10 cellular contexts compared by ENCODE assay signal in genomic region chr9:128885376-128885775, GRCh38. TPM values are rescaled to one million over a fixed set of nuclear protein-coding genes. Genes with fewer than 3 reads are reported as not detected.
DNase-seq lines count a peak whose midpoint lies in the region; ATAC-seq and TF ChIP-seq lines count a peak whose summit lies in the region.
"Had no signal": no experiment of that assay in that cellular context is flagged by ENCODE, and none has a peak within 500 bp of the region (broad histone marks: within the 10 kb centered on the region; RNA-seq: fewer than 3 reads in every experiment).

No MANE protein-coding gene starts in this region.

- DNase-seq in heart left ventricle (no peak), Right ventricle myocardium inferior (ENCODE audit: missing footprints) (no peak), natural killer cell (no peak), upper lobe of right lung (no peak), RKO (ENCODE audit: low spot score) (no peak)
- DNase-seq in central memory CD8-positive, alpha-beta T cell (ENCODE audit: low spot score in 2 of 2): no peak
- no peak for DNase-seq in stimulated activated CD4-positive, alpha-beta T cell treated with anti-CD3 and anti-CD28 coated beads, Interleukin-1b, Interleukin-23, amount 100 ng/mL, for 48 hours
- DNase-seq: NCI-H1417; stimulated activated CD4-positive, alpha-beta T cell treated with anti-CD3 and anti-CD28 coated beads, Interleukin-2, amount 100 ng/mL, for 48 hours had no signal

- ATAC-seq in heart left ventricle: no peak
- no peak for ATAC-seq in Right ventricle myocardium inferior
- no peak for ATAC-seq in central memory CD8-positive, alpha-beta T cell (replicated peaks; ENCODE audit: extremely low read depth, poor library complexity, severe bottlenecking)
- no peak for ATAC-seq in natural killer cell
- no peak for ATAC-seq in upper lobe of right lung
- ATAC-seq in HG02763 (IDR thresholded peaks at IDR 0.05; ENCODE audit: unreplicated experiment): no peak

- peak overlapping the region; percentile 90 for H3K4me3 Mint-ChIP-seq in central memory CD8-positive, alpha-beta T cell
- peak overlapping the region; percentile 51 for H3K4me3 Mint-ChIP-seq in natural killer cell

- no peaks in the 10 kb centered on the region for H3K9me3 Mint-ChIP-seq in central memory CD8-positive, alpha-beta T cell
- no peaks in the 10 kb centered on the region for H3K9me3 Mint-ChIP-seq in natural killer cell

- TF ChIP-seq POLR2A in heart left ventricle (IDR thresholded peaks at IDR 0.05): no peak

- peaks cover 0 to 44% (median 29%) of the 10 kb centered on the region in 9 donors for H3K36me3 ChIP-seq in heart left ventricle
- H3K36me3 ChIP-seq in upper lobe of right lung: peaks cover 28% of the 10 kb centered on the region

- 77 to 89% (median 87%) methylated on average over 8 of the region's 8 CpGs for WGBS in heart left ventricle, 4 donors

- TF ChIP-seq CTCF in heart left ventricle (IDR thresholded peaks at IDR 0.05) (no peak), natural killer cell (IDR thresholded peaks at IDR 0.05) (no peak), upper lobe of right lung (IDR thresholded peaks at IDR 0.05) (no peak)

- intact Hi-C loops in heart left ventricle (cut with DNase I): no loop called here
- intact Hi-C loops in Right ventricle myocardium inferior (cut with DNase I): no loop called here
- intact Hi-C loops in natural killer cell (cut with micrococcal nuclease): no loop called here
- intact Hi-C loops in upper lobe of right lung (cut with DNase I): no loop called here

- H3K27ac Mint-ChIP-seq in central memory CD8-positive, alpha-beta T cell (ENCODE audit: low read depth): peak overlapping the region; percentile 83
- peak overlapping the region; percentile 93 to 97 for H3K27ac Mint-ChIP-seq in natural killer cell

- H3K36me3 Mint-ChIP-seq in central memory CD8-positive, alpha-beta T cell (ENCODE audit: insufficient read depth): peaks cover 25% of the 10 kb centered on the region
- no peaks in the 10 kb centered on the region for H3K36me3 Mint-ChIP-seq in natural killer cell

- no peaks in the 10 kb centered on the region for H3K27me3 Mint-ChIP-seq in central memory CD8-positive, alpha-beta T cell
- H3K27me3 Mint-ChIP-seq in natural killer cell (ENCODE audit: low read depth in 2 of 2): no peaks in the 10 kb centered on the region

- H3K27me3 ChIP-seq in heart left ventricle (no peaks in the 10 kb centered on the region), upper lobe of right lung (no peaks in the 10 kb centered on the region)

- peaks cover 72% of the 10 kb centered on the region for H3K4me1 Mint-ChIP-seq in central memory CD8-positive, alpha-beta T cell
- peaks cover 68 to 75% of the 10 kb centered on the region in 2 donors for H3K4me1 Mint-ChIP-seq in natural killer cell

- H3K4me3 ChIP-seq in heart left ventricle: peak overlapping the region in 1 of 12 donors; percentile 4
- peak overlapping the region; percentile 8 for H3K4me3 ChIP-seq in upper lobe of right lung

- peaks cover 8 to 71% (median 59%) of the 10 kb centered on the region in 12 donors for H3K4me1 ChIP-seq in heart left ventricle
- peaks cover 51% of the 10 kb centered on the region for H3K4me1 ChIP-seq in upper lobe of right lung

- H3K9me3 ChIP-seq in heart left ventricle (no peaks in the 10 kb centered on the region), upper lobe of right lung (no peaks in the 10 kb centered on the region)

- H3K27ac ChIP-seq in heart left ventricle (peak overlapping the region in 11 of 12 donors; percentile 17 to 97 (median 47)), upper lobe of right lung (no peak overlapping the region)

RNA-seq across cellular contexts. Expression of gene LRRC8A, which starts 3.4 kb away (rescaled TPM):
- total RNA-seq in heart left ventricle (10 to 100 TPM; 16.2 to 76.4 (median 28.8) TPM), Right ventricle myocardium inferior (23.9 TPM), natural killer cell (10 to 100 TPM; 60.0 to 82.9 (median 67.9) TPM), upper lobe of right lung (68.1 TPM)
- polyA plus RNA-seq in heart left ventricle: 10 to 100 TPM; 15.8 to 62.3 TPM

RNA-seq across cellular contexts. Expression of gene KYAT1, which starts 3.6 kb away (rescaled TPM):
- 10 to 100 TPM in 7 of 9 donors, 1 to 10 TPM in 2; 9.5 to 16.7 (median 13.4) TPM for total RNA-seq in heart left ventricle
- polyA plus RNA-seq in heart left ventricle: 10 to 100 TPM; 11.5 to 12.6 TPM
- total RNA-seq in Right ventricle myocardium inferior: 11.9 TPM
- 10 to 100 TPM in 1 of 3 donors, 1 to 10 TPM in 2; 8.9 to 11.3 (median 9.1) TPM for total RNA-seq in natural killer cell
- total RNA-seq in upper lobe of right lung: 6.6 TPM

RNA-seq across cellular contexts. Expression of gene PHYHD1, which starts 35.4 kb away (rescaled TPM):
- total RNA-seq in heart left ventricle (10 to 100 TPM; 14.0 to 49.0 (median 27.3) TPM), Right ventricle myocardium inferior (30.2 TPM), natural killer cell (1 to 10 TPM; 5.4 to 6.0 (median 5.4) TPM), upper lobe of right lung (46.5 TPM)
- 10 to 100 TPM; 24.2 to 41.5 TPM for polyA plus RNA-seq in heart left ventricle

RNA-seq across cellular contexts. Expression of gene SPOUT1, which starts 55.8 kb away (rescaled TPM):
- total RNA-seq in heart left ventricle: 10 to 100 TPM in 7 of 9 donors, 1 to 10 TPM in 2; 6.1 to 24.7 (median 15.1) TPM
- 10 to 100 TPM; 14.2 to 20.2 TPM for polyA plus RNA-seq in heart left ventricle
- 17.4 TPM for total RNA-seq in Right ventricle myocardium inferior
- total RNA-seq in natural killer cell: 10 to 100 TPM; 35.8 to 49.2 (median 40.1) TPM
- 45.8 TPM for total RNA-seq in upper lobe of right lung
